ENCODE assay signal across 1 cellular context in genomic region chr6:146857180-146857959, GRCh38.
TF ChIP-seq lines count a peak whose summit lies in the region.

No MANE protein-coding gene starts in this region.

TF ChIP-seq in K562, 482 proteins besides CTCF, POLR2A, EP300 and RAD21 (continued from another document and continues in another):
- TF ChIP-seq U2AF1 (optimal IDR thresholded peaks at IDR 0.05; ENCODE audit: low read depth, low read length): no peak
- no peak for TF ChIP-seq IRF2 (CRISPR knock-in tag; IDR thresholded peaks at IDR 0.05)
- no peak for TF ChIP-seq TBP (optimal IDR thresholded peaks at IDR 0.05; ENCODE audit: low read depth, low read length)
- no peak for TF ChIP-seq ASH1L (IDR thresholded peaks at IDR 0.05; ENCODE audit: borderline replicate concordance, low read depth, partially characterized antibody)
- no peak for TF ChIP-seq FOXP4 (CRISPR knock-in tag; IDR thresholded peaks at IDR 0.05; ENCODE audit: borderline replicate concordance)
- TF ChIP-seq BACH1 (tag; IDR thresholded peaks at IDR 0.05): peak; percentile 85
- no peak for TF ChIP-seq DLX4 (CRISPR knock-in tag; IDR thresholded peaks at IDR 0.05)
- peak; percentile 75 for TF ChIP-seq ZBTB33 (CRISPR knock-in tag; IDR thresholded peaks at IDR 0.05)
- TF ChIP-seq TSHZ1 (CRISPR knock-in tag; IDR thresholded peaks at IDR 0.05): peak; percentile 43; the same call in 1 of the 2 replicates
- 0 out of 2 replicates have a peak, but pooled peaks have one; percentile 51 for TF ChIP-seq NFRKB (IDR thresholded peaks at IDR 0.05; ENCODE audit: low read depth)
- no peak for TF ChIP-seq ZNF717 (CRISPR knock-in tag; IDR thresholded peaks at IDR 0.05)
- TF ChIP-seq ZKSCAN3 (CRISPR knock-in tag; IDR thresholded peaks at IDR 0.05): no peak
- no peak for TF ChIP-seq RBM14 (IDR thresholded peaks at IDR 0.05; ENCODE audit: borderline replicate concordance, insufficient read depth, low read depth, low read length)
- peak in 1 of 2 experiments; percentile 52; a peak in 2 of 4 replicates for TF ChIP-seq ETV6 (IDR thresholded peaks at IDR 0.05; ENCODE audit: borderline replicate concordance in 1 of 2, low read depth in 2 of 2, low read length in 1 of 2)
- no peak for TF ChIP-seq ETV6 (CRISPR knock-in tag; IDR thresholded peaks at IDR 0.05; ENCODE audit: borderline replicate concordance)
- 0 out of 2 replicates have a peak, but pooled peaks have one; percentile 16 for TF ChIP-seq ARID3B (CRISPR knock-in tag; IDR thresholded peaks at IDR 0.05; ENCODE audit: borderline replicate concordance)
- TF ChIP-seq ZNF778 (CRISPR knock-in tag; IDR thresholded peaks at IDR 0.05): no peak
- TF ChIP-seq NFIC (IDR thresholded peaks at IDR 0.05): peak; percentile 59; the same call in 1 of the 2 replicates
- TF ChIP-seq AFF1 (IDR thresholded peaks at IDR 0.05; ENCODE audit: low read depth in 1 of 2, partially characterized antibody in 2 of 2): peak; percentile 45 to 69
- TF ChIP-seq HOMEZ (CRISPR knock-in tag; IDR thresholded peaks at IDR 0.05): no peak
- peak; percentile 68; the same call in 1 of the 2 replicates for TF ChIP-seq POLR2H (tag; IDR thresholded peaks at IDR 0.05; ENCODE audit: low read depth)
- peak; percentile 36 for TF ChIP-seq E2F8 (IDR thresholded peaks at IDR 0.05; ENCODE audit: low read depth, partially characterized antibody)
- peak; percentile 17; the same call in 1 of the 2 replicates for TF ChIP-seq MBD2 (IDR thresholded peaks at IDR 0.05; ENCODE audit: borderline replicate concordance, low read depth)
- TF ChIP-seq HMGN3 (IDR thresholded peaks at IDR 0.05; ENCODE audit: borderline replicate concordance, extremely low read depth, insufficient read length, low read depth, low read length): peak; percentile 98
- peak; percentile 61; the same call in 1 of the 2 replicates for TF ChIP-seq TEAD4 (IDR thresholded peaks at IDR 0.05; ENCODE audit: low read length)
- TF ChIP-seq TEAD4 (CRISPR knock-in tag; IDR thresholded peaks at IDR 0.05; ENCODE audit: borderline replicate concordance): no peak
- TF ChIP-seq E2F3 (CRISPR knock-in tag; IDR thresholded peaks at IDR 0.05): peak; percentile 77; the same call in 1 of the 2 replicates
- TF ChIP-seq ZNF644 (tag; IDR thresholded peaks at IDR 0.05; ENCODE audit: low read depth): no peak; the same call in 1 of the 2 replicates
- no peak for TF ChIP-seq ZNF584 (CRISPR knock-in tag; IDR thresholded peaks at IDR 0.05; ENCODE audit: low read depth)
- peak; percentile 94 for TF ChIP-seq BRD4 (IDR thresholded peaks at IDR 0.05)
- TF ChIP-seq MCM5 (IDR thresholded peaks at IDR 0.05; ENCODE audit: low read depth): no peak
- no peak for TF ChIP-seq NR2F6 (CRISPR knock-in tag; IDR thresholded peaks at IDR 0.05)
- 0 out of 2 replicates have a peak, but pooled peaks have one; percentile 43 for TF ChIP-seq PHF21A (IDR thresholded peaks at IDR 0.05; ENCODE audit: borderline replicate concordance, low read depth)
- TF ChIP-seq HDGF (IDR thresholded peaks at IDR 0.05): no peak
- TF ChIP-seq BRF2 (IDR thresholded peaks at IDR 0.05; ENCODE audit: borderline replicate concordance, insufficient read depth, insufficient read length): no peak
- TF ChIP-seq ZNF143 (CRISPR knock-in tag; IDR thresholded peaks at IDR 0.05): no peak
- no peak; the same call in 1 of the 2 replicates for TF ChIP-seq IRF1 (CRISPR knock-in tag; IDR thresholded peaks at IDR 0.05; ENCODE audit: borderline replicate concordance)
